ENCODE assay signal across 19 cellular contexts in the genomic region with DNA sequence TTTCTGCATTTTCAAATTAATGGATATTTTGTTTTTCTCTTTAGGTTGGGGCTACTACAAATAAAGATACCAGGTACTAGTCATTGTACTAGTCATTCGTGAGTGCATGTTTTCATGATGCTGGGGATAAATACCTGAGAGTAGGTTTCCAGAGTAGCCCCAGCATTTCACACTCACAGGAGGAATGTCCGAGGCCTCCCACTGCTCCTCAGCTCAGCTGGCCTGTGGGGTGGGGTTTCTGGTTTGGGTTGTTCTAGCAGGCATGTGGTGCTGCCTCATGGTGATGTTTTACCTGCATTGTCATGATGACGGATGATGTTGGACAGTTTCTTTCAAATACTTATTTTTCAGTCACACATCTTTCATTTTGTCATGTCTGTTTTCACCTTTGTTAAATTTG.
DNase-seq lines count a peak whose midpoint lies in the region; ATAC-seq and TF ChIP-seq lines count a peak whose summit lies in the region.
"Had no signal": no experiment of that assay in that cellular context is flagged by ENCODE, and none has a peak within 500 bp of the region (broad histone marks: within the 10 kb centered on the region; RNA-seq: fewer than 3 reads in every experiment).

No MANE protein-coding gene starts in this region.

- TF ChIP-seq CTCF in VCaP (conservative IDR thresholded peaks at IDR 0.05) (no peak), endodermal cell (conservative IDR thresholded peaks at IDR 0.05) (no peak), osteocyte (IDR thresholded peaks at IDR 0.05) (no peak), stomach (IDR thresholded peaks at IDR 0.05) (no peak), prostate gland (IDR thresholded peaks at IDR 0.05) (no peak)

- H3K9me3 ChIP-seq in endodermal cell (ENCODE audit: control insufficient read depth, low read length): no peaks in the 10 kb centered on the region
- H3K9me3 ChIP-seq in stomach: no peaks in the 10 kb centered on the region
- no peaks in the 10 kb centered on the region for H3K9me3 ChIP-seq in prostate gland
- H3K9me3 ChIP-seq: BE2C had no signal

- TF ChIP-seq EP300 in stomach (IDR thresholded peaks at IDR 0.05): no peak

- intact Hi-C loops in stomach (cut with DNase I; ENCODE audit: low total_unique reads): no loop called here
- intact Hi-C loops in prostate gland (cut with DNase I): no loop called here

- no peak for TF ChIP-seq POLR2A in stomach (IDR thresholded peaks at IDR 0.05)
- no peak for TF ChIP-seq POLR2A in prostate gland (IDR thresholded peaks at IDR 0.05)

- DNase-seq in endodermal cell (peak; percentile 76), osteocyte (ENCODE audit: extremely low spot score, unreplicated experiment) (peak; percentile 51), stomach (no peak), NCI-H774 (lab: John Stamatoyannopoulos, UW) (no peak), prostate gland (ENCODE audit: low spot score) (no peak), HCEC 1CT (no peak)
- DNase-seq: ACHN; BE2C; C1 segment of cervical spinal cord; CD4-positive, alpha-beta T cell; DMS153; DMS79; GDM1; GM23248; HFFc6; KG1 had no signal

- H3K27me3 ChIP-seq in endodermal cell (ENCODE audit: control insufficient read depth, insufficient read depth, low read length, poor library complexity, severe bottlenecking): no peaks in the 10 kb centered on the region
- no peaks in the 10 kb centered on the region for H3K27me3 ChIP-seq in stomach
- no peaks in the 10 kb centered on the region for H3K27me3 ChIP-seq in prostate gland (replicated peaks; ENCODE audit: insufficient read depth)
- H3K27me3 ChIP-seq: BE2C had no signal

- H3K27me3 Mint-ChIP-seq in endodermal cell (ENCODE audit: insufficient read depth) (no peaks in the 10 kb centered on the region), osteocyte (ENCODE audit: unreplicated experiment) (peaks cover 8% of the 10 kb centered on the region)

- no peak overlapping the region for H3K4me3 Mint-ChIP-seq in endodermal cell
- no peak overlapping the region for H3K4me3 Mint-ChIP-seq in osteocyte (ENCODE audit: unreplicated experiment)
- H3K4me3 Mint-ChIP-seq: CD4-positive, alpha-beta T cell; HFFc6 had no signal

- peak overlapping the region; percentile 58 for H3K27ac ChIP-seq in VCaP
- no peak overlapping the region for H3K27ac ChIP-seq in endodermal cell (ENCODE audit: low read depth, low read length)
- H3K27ac ChIP-seq in stomach: peak overlapping the region in 3 of 5 donors; percentile 75 to 86 (median 77)
- H3K27ac ChIP-seq in prostate gland: no peak overlapping the region
- H3K27ac ChIP-seq: GM23248 had no signal

- ATAC-seq in GM21723 (IDR thresholded peaks at IDR 0.05; ENCODE audit: unreplicated experiment): no peak
- ATAC-seq: HCT116 had no signal

- no peaks in the 10 kb centered on the region for H3K9me3 Mint-ChIP-seq in endodermal cell
- H3K9me3 Mint-ChIP-seq in osteocyte (ENCODE audit: unreplicated experiment): no peaks in the 10 kb centered on the region
- H3K9me3 Mint-ChIP-seq: CD4-positive, alpha-beta T cell had no signal

- H3K4me3 ChIP-seq in endodermal cell (ENCODE audit: low read length) (no peak overlapping the region), stomach (no peak overlapping the region), prostate gland (no peak overlapping the region)
- H3K4me3 ChIP-seq: GM23248 had no signal

- H3K4me1 ChIP-seq in endodermal cell (ENCODE audit: control insufficient read depth, insufficient read depth, low read length) (no peaks in the 10 kb centered on the region), stomach (peaks cover 0 to 41% (median 14%) of the 10 kb centered on the region in 4 donors), prostate gland (replicated peaks) (no peaks in the 10 kb centered on the region)
- H3K4me1 ChIP-seq: BE2C had no signal

- H3K36me3 Mint-ChIP-seq in endodermal cell (ENCODE audit: low read depth) (no peaks in the 10 kb centered on the region), osteocyte (ENCODE audit: unreplicated experiment) (no peaks in the 10 kb centered on the region)

- H3K4me1 Mint-ChIP-seq in endodermal cell (no peaks in the 10 kb centered on the region), osteocyte (ENCODE audit: unreplicated experiment) (no peaks in the 10 kb centered on the region)

- 60 to 77% methylated on average over 1 to 3 of the region's 3 CpGs for WGBS in endodermal cell (ENCODE audit: insufficient coverage in 1 of 2, insufficient read length in 1 of 2), 2 experiments
- 70 to 86% (median 73%) methylated on average over 3 of the region's 3 CpGs for WGBS in stomach, 5 donors
- WGBS in prostate gland: 87% methylated on average over 3 of the region's 3 CpGs

- H3K27ac Mint-ChIP-seq in endodermal cell (no peak overlapping the region), osteocyte (ENCODE audit: unreplicated experiment) (no peak overlapping the region)
- H3K27ac Mint-ChIP-seq: CD4-positive, alpha-beta T cell; HFFc6 had no signal

- no peaks in the 10 kb centered on the region for H3K36me3 ChIP-seq in endodermal cell (ENCODE audit: control insufficient read depth, insufficient read depth, low read length)
- no peaks in the 10 kb centered on the region for H3K36me3 ChIP-seq in stomach
- no peaks in the 10 kb centered on the region for H3K36me3 ChIP-seq in prostate gland
- H3K36me3 ChIP-seq: BE2C had no signal

- H3K9ac ChIP-seq in endodermal cell (ENCODE audit: extremely low read depth, low read length, poor library complexity, severe bottlenecking): no peak overlapping the region
- H3K9ac ChIP-seq: GM23248 had no signal

Comparison
In these comparisons a context has a peak if more than half of its experiments do, and no peak if none do; other contexts are left out.
1. H3K27ac ChIP-seq: peak in VCaP (single experiment) and stomach (3 of 5); none in endodermal cell (single experiment) and prostate gland (0 of 2).
2. DNase-seq: peak in endodermal cell (single experiment) and osteocyte (single experiment); none in stomach (single experiment), NCI-H774 (single experiment), prostate gland (single experiment) and HCEC 1CT (single experiment).